Comparison of ENCODE assay signal across 28 cellular contexts in genomic region chr5:140916325-140916724, GRCh38. TPM values are rescaled to one million over a fixed set of nuclear protein-coding genes. Genes with fewer than 3 reads are reported as not detected.
DNase-seq lines count a peak whose midpoint lies in the region; ATAC-seq, FAIRE-seq and TF ChIP-seq lines count a peak whose summit lies in the region.
"Had no signal": no experiment of that assay in that cellular context is flagged by ENCODE, and none has a peak within 500 bp of the region (broad histone marks: within the 10 kb centered on the region; RNA-seq: fewer than 3 reads in every experiment).

No MANE protein-coding gene starts in this region.

- H3K9ac ChIP-seq in PC-3 (ENCODE audit: low read length), result peak overlapping the region; percentile 28; the same call in 1 of the 2 replicates
- no peak overlapping the region for H3K9ac ChIP-seq in trophoblast cell (ENCODE audit: low read length)
- H3K9ac ChIP-seq: BLaER1 had no signal

- peak overlapping the region; percentile 52 for H3K4me2 ChIP-seq in PC-3 (ENCODE audit: low read length)
- H3K4me2 ChIP-seq in trophoblast cell (ENCODE audit: low read length), result no peak overlapping the region
- H3K4me2 ChIP-seq: BLaER1 had no signal

- no TSS peak for BruUV-seq in PC-3 (replicated peaks; lab: Mats Ljungman, UMichigan)

- no peak overlapping the region for H2BK12ac ChIP-seq in trophoblast cell (ENCODE audit: low read length)

- H3F3A ChIP-seq in PC-3 (ENCODE audit: low read length, unreplicated experiment), result no peaks in the 10 kb centered on the region

- in situ Hi-C loops in Caki2 (cut with HindIII; ENCODE audit: low pct_unique_long_range_greater_than_20kb, low sequenced_read_pairs), result no loop called here
- in situ Hi-C loops in G401 (cut with HindIII; ENCODE audit: low sequenced_read_pairs), result no loop called here

- H3K27me3 ChIP-seq in PC-3 (ENCODE audit: low read length), result no peaks in the 10 kb centered on the region
- no peaks in the 10 kb centered on the region for H3K27me3 ChIP-seq in bronchial epithelial cell (ENCODE audit: control insufficient read depth, insufficient read depth, low read length)
- H3K27me3 ChIP-seq in trophoblast cell (ENCODE audit: insufficient read depth, low read length), result no peaks in the 10 kb centered on the region
- H3K27me3 ChIP-seq: BE2C, BLaER1 had no signal

- no peaks in the 10 kb centered on the region for H3K9me3 ChIP-seq in PC-3 (ENCODE audit: low read length)
- no peaks in the 10 kb centered on the region for H3K9me3 ChIP-seq in trophoblast cell (ENCODE audit: insufficient read depth, low read depth, low read length)
- H3K9me3 ChIP-seq: BE2C had no signal

- no peaks in the 10 kb centered on the region; the same call in 1 of the 2 replicates for H3K36me3 ChIP-seq in PC-3 (ENCODE audit: low read depth, low read length)
- H3K36me3 ChIP-seq in bronchial epithelial cell (ENCODE audit: control insufficient read depth, insufficient read depth, low read length), result no peaks in the 10 kb centered on the region
- no peaks in the 10 kb centered on the region for H3K36me3 ChIP-seq in trophoblast cell (ENCODE audit: control insufficient read depth in 1 of 2, insufficient read depth in 2 of 2, low read length in 2 of 2)
- H3K36me3 ChIP-seq: BE2C, BLaER1 had no signal

- POLR2A ChIA-PET in PC-3 (lab: Charles Lee; ENCODE audit: unreplicated experiment), result no interaction called here

- H3K79me2 ChIP-seq in PC-3 (ENCODE audit: low read length) (0 out of 2 replicates have a peak, but pooled peaks cover 6% of the 10 kb centered on the region), trophoblast cell (ENCODE audit: control insufficient read depth, insufficient read depth, low read length, poor library complexity) (no peaks in the 10 kb centered on the region)

- H4K12ac ChIP-seq in trophoblast cell (ENCODE audit: low read depth, low read length), result no peak overlapping the region

- H3K9me2 ChIP-seq in PC-3 (replicated peaks; ENCODE audit: low read length), result no peaks in the 10 kb centered on the region

- H2AFZ ChIP-seq in PC-3 (ENCODE audit: low read length), result no peak overlapping the region
- no peak overlapping the region for H2AFZ ChIP-seq in trophoblast cell (ENCODE audit: insufficient read depth, low read length, poor library complexity)

- ATAC-seq in PC-3 (peak; percentile 88), HG02759 (IDR thresholded peaks at IDR 0.05; ENCODE audit: unreplicated experiment) (no peak)
- ATAC-seq: GM12878 had no signal

- H2BK120ac ChIP-seq in trophoblast cell (ENCODE audit: insufficient read depth, low read length, poor library complexity), result no peak overlapping the region

- no peak overlapping the region for H3K23ac ChIP-seq in trophoblast cell (ENCODE audit: low read length)

- H3K4me3 ChIP-seq in PC-3 (ENCODE audit: low read length) (no peak overlapping the region), bronchial epithelial cell (ENCODE audit: low read depth, low read length) (no peak overlapping the region), trophoblast cell (ENCODE audit: low read depth, low read length) (no peak overlapping the region)
- H3K4me3 ChIP-seq: BLaER1, GM12878 had no signal

- H2BK5ac ChIP-seq in trophoblast cell (ENCODE audit: low read depth, low read length, poor library complexity), result no peak overlapping the region

- no peak overlapping the region for H3K18ac ChIP-seq in trophoblast cell (ENCODE audit: low read length)

- H4K20me1 ChIP-seq in PC-3 (ENCODE audit: low read length), result no peaks in the 10 kb centered on the region
- H4K20me1 ChIP-seq: BLaER1 had no signal

- no peak overlapping the region for H2AK5ac ChIP-seq in trophoblast cell (ENCODE audit: low read length)

- no peak overlapping the region for H3K14ac ChIP-seq in trophoblast cell (ENCODE audit: low read length)

- H3K4me1 ChIP-seq in PC-3 (ENCODE audit: insufficient read depth, low read length), result peaks cover 18% of the 10 kb centered on the region
- H3K4me1 ChIP-seq in trophoblast cell (ENCODE audit: control insufficient read depth in 1 of 2, insufficient read depth in 2 of 2, low read length in 2 of 2), result no peaks in the 10 kb centered on the region
- H3K4me1 ChIP-seq: BE2C, BLaER1 had no signal

- H3K27ac ChIP-seq in PC-3 (ENCODE audit: low read length) (peak overlapping the region; percentile 91), trophoblast cell (ENCODE audit: low read depth, low read length) (no peak overlapping the region)
- H3K27ac ChIP-seq: BLaER1 had no signal

- H4K8ac ChIP-seq in trophoblast cell (ENCODE audit: low read depth, low read length), result no peak overlapping the region

- peak; percentile 4 for DNase-seq in Caki2 (ENCODE audit: low read depth)
- DNase-seq in PC-3, result peak; percentile 82
- DNase-seq in bronchial epithelial cell (ENCODE audit: low read depth), result peak; percentile 43
- DNase-seq in kidney tubule cell (ENCODE audit: low spot score), result peak; percentile 36
- no peak for DNase-seq in SIG-M5 treated with dmso at 0.1 percent for 504 hours (lab: John Stamatoyannopoulos, UW; ENCODE audit: unreplicated experiment)
- DNase-seq in trophoblast cell, result no peak
- DNase-seq in G401 (ENCODE audit: low spot score), result no peak
- DNase-seq: 8988T; ACHN; BE2C; C1 segment of cervical spinal cord; Calu3; CD4-positive, alpha-beta memory T cell; CD4-positive, CD25-positive, alpha-beta regulatory T cell; CD8-positive, alpha-beta memory T cell; COR-L47; DMS79 treated with DMSO at 0.1 percent for 48 hours; GDM1 had no signal

- H3K79me1 ChIP-seq in trophoblast cell (ENCODE audit: low read length), result no peaks in the 10 kb centered on the region

- no peak overlapping the region for H3K4ac ChIP-seq in trophoblast cell (ENCODE audit: low read depth, low read length)

- intact Hi-C loops in PC-3 (cut with micrococcal nuclease), result no loop called here

- CTCF ChIA-PET in PC-3 (lab: Charles Lee), result no interaction called here

- FAIRE-seq in bronchial epithelial cell (lab: Jason Lieb, UNC), result no peak
- FAIRE-seq: A204.1, D721Med, GM12878, GM12892, GM18507, GM19239 had no signal

- TF ChIP-seq CTCF in PC-3 (conservative IDR thresholded peaks at IDR 0.05; ENCODE audit: low read depth, low read length) (no peak), bronchial epithelial cell (IDR thresholded peaks at IDR 0.05; ENCODE audit: insufficient read depth, low read length, severe bottlenecking) (no peak)

- no peak overlapping the region for H4K91ac ChIP-seq in trophoblast cell (ENCODE audit: low read depth, low read length)

- WGBS in trophoblast cell (ENCODE audit: extremely low coverage, insufficient coverage, insufficient read length), result no CpG with 5 or more reads among the region's 1 CpG

RNA-seq across cellular contexts. Expression of gene PCDHAC1, which starts 9.8 kb away (rescaled TPM):
- total RNA-seq in Caki2 (2014; rRNA removed; shearing (Covaris generic); ENCODE audit: low replicate concordance), result 0.09 and 0.10 TPM in 2 replicates
- total RNA-seq in PC-3 (2014; rRNA removed) (4.8 and 6.2 TPM in 2 replicates), bronchial epithelial cell (1.6 and 1.7 TPM in 2 replicates)
- polyA plus RNA-seq in trophoblast cell (2013), result 1.5 and 1.6 TPM in 2 replicates
- 6.5 and 9.5 TPM in 2 replicates for total RNA-seq in G401 (2014; rRNA removed; shearing (Covaris generic))
- total RNA-seq: CD4-positive, alpha-beta memory T cell; CD4-positive, CD25-positive, alpha-beta regulatory T cell; CD8-positive, alpha-beta memory T cell; GM12878 had no signal
- polyA plus RNA-seq: CD14-positive monocyte; CD4-positive, alpha-beta memory T cell; CD4-positive, CD25-positive, alpha-beta regulatory T cell; CD8-positive, alpha-beta memory T cell; GM12878 had no signal

RNA-seq across cellular contexts. Expression of gene PCDHA13, which starts 34.4 kb away (rescaled TPM):
- not detected in 2 replicates for total RNA-seq in Caki2 (2014; rRNA removed; shearing (Covaris generic); ENCODE audit: low replicate concordance)
- total RNA-seq in PC-3 (2014; rRNA removed) (3.2 and 6.2 TPM in 2 replicates), bronchial epithelial cell (0.13 and 0.26 TPM in 2 replicates)
- 0.06 and 0.07 TPM in 2 replicates for polyA plus RNA-seq in trophoblast cell (2013)
- 0.54 and 0.86 TPM in 2 replicates for total RNA-seq in G401 (2014; rRNA removed; shearing (Covaris generic))
- total RNA-seq: CD4-positive, alpha-beta memory T cell; CD4-positive, CD25-positive, alpha-beta regulatory T cell; CD8-positive, alpha-beta memory T cell; GM12878 had no signal
- polyA plus RNA-seq: AG04450; CD14-positive monocyte; CD4-positive, alpha-beta memory T cell; CD4-positive, CD25-positive, alpha-beta regulatory T cell; CD8-positive, alpha-beta memory T cell; GM12878 had no signal

RNA-seq across cellular contexts. Expression of gene PCDHA12, which starts 41.2 kb away (rescaled TPM):
- total RNA-seq in Caki2 (2014; rRNA removed; shearing (Covaris generic); ENCODE audit: low replicate concordance), result not detected in 2 replicates
- total RNA-seq in PC-3 (2014; rRNA removed) (7.0 and 8.2 TPM in 2 replicates), bronchial epithelial cell (under 0.01 and 0.13 TPM in 2 replicates)
- 6.5 TPM in 2 replicates for polyA plus RNA-seq in trophoblast cell (2013)
- total RNA-seq in G401 (2014; rRNA removed; shearing (Covaris generic)), result 3.0 and 8.2 TPM in 2 replicates
- total RNA-seq: CD4-positive, alpha-beta memory T cell; CD4-positive, CD25-positive, alpha-beta regulatory T cell; CD8-positive, alpha-beta memory T cell; GM12878 had no signal
- polyA plus RNA-seq: AG04450; CD14-positive monocyte; CD4-positive, alpha-beta memory T cell; CD4-positive, CD25-positive, alpha-beta regulatory T cell; CD8-positive, alpha-beta memory T cell; GM12878 had no signal

RNA-seq across cellular contexts. Expression of gene PCDHA11, which starts 47.6 kb away (rescaled TPM):
- 5.6 TPM in 1 of 2 replicates, not detected in the other for total RNA-seq in Caki2 (2014; rRNA removed; shearing (Covaris generic); ENCODE audit: low replicate concordance)
- total RNA-seq in PC-3 (2014; rRNA removed) (0.33 TPM in 1 of 2 replicates, not detected in the other), bronchial epithelial cell (0.79 and 1.8 TPM in 2 replicates)
- 2.5 and 3.0 TPM in 2 replicates for polyA plus RNA-seq in trophoblast cell (2013)
- total RNA-seq in G401 (2014; rRNA removed; shearing (Covaris generic)), result 6.6 and 7.1 TPM in 2 replicates
- total RNA-seq: CD4-positive, alpha-beta memory T cell; CD4-positive, CD25-positive, alpha-beta regulatory T cell; CD8-positive, alpha-beta memory T cell had no signal
- polyA plus RNA-seq: AG04450; CD14-positive monocyte; CD4-positive, alpha-beta memory T cell; CD4-positive, CD25-positive, alpha-beta regulatory T cell; CD8-positive, alpha-beta memory T cell; GM12878 had no signal

RNA-seq across cellular contexts. Expression of gene PCDHAC2, which starts 50.0 kb away (rescaled TPM):
- total RNA-seq in Caki2 (2014; rRNA removed; shearing (Covaris generic); ENCODE audit: low replicate concordance), result 2.8 and 4.6 TPM in 2 replicates
- total RNA-seq in PC-3 (2014; rRNA removed), result 4.2 and 8.2 TPM in 2 replicates
- 14.1 and 16.8 TPM in 2 replicates for total RNA-seq in bronchial epithelial cell
- polyA plus RNA-seq in trophoblast cell (2013), result 2.2 and 2.4 TPM in 2 replicates
- total RNA-seq in G401 (2014; rRNA removed; shearing (Covaris generic)), result 7.8 and 8.0 TPM in 2 replicates
- total RNA-seq: CD4-positive, alpha-beta memory T cell; CD4-positive, CD25-positive, alpha-beta regulatory T cell; CD8-positive, alpha-beta memory T cell had no signal
- polyA plus RNA-seq: AG04450; CD14-positive monocyte; CD4-positive, alpha-beta memory T cell; CD4-positive, CD25-positive, alpha-beta regulatory T cell; CD8-positive, alpha-beta memory T cell; GM12878 had no signal

Comparison
In these comparisons a context has a peak if more than half of its experiments do, and no peak if none do; other contexts are left out.
1. DNase-seq: peak in Caki2 (single experiment), PC-3 (single experiment), bronchial epithelial cell (single experiment) and kidney tubule cell (single experiment); none in SIG-M5 treated with dmso at 0.1 percent for 504 hours (single experiment), trophoblast cell (0 of 2) and G401 (single experiment).